In the genomic region with DNA sequence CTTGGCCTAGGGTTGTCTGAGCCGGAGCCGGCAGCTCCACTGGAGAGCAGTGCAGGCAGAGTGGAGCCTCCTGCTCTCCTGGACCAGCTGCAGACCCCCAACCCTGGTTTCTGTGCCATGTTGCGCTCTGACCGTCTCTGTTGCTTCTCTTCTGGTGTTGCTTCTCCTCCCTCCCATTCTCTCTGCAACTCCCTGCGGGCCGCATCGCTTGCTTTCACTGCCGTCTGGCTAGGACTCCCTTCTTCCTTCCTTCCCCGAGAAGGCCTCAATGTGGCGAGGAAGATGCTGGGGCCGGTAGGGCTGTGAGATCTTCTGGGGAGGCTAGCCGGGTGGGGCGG, we compare ENCODE assay signal across 19 cellular contexts. TPM values are rescaled to one million over a fixed set of nuclear protein-coding genes. Genes with fewer than 3 reads are reported as not detected.
DNase-seq lines count a peak whose midpoint lies in the region; ATAC-seq and TF ChIP-seq lines count a peak whose summit lies in the region.
"Had no signal": no experiment of that assay in that cellular context is flagged by ENCODE, and none has a peak within 500 bp of the region (broad histone marks: within the 10 kb centered on the region; RNA-seq: fewer than 3 reads in every experiment).

No MANE protein-coding gene starts in this region.

- H3K9me3 Mint-ChIP-seq in GM23338 (no peaks in the 10 kb centered on the region), brain (no peaks in the 10 kb centered on the region), glutamatergic neuron (ENCODE audit: unreplicated experiment) (peaks cover 4% of the 10 kb centered on the region), endodermal cell (no peaks in the 10 kb centered on the region)
- H3K9me3 Mint-ChIP-seq in stimulated activated naive B cell treated with anti-CD40 and anti-IgM and Interleukin-4, amounts not matched to agents 10 μg/mL and 1 μg/mL and 100 μg/mL, for 72 hours: no peaks in the 10 kb centered on the region
- H3K9me3 Mint-ChIP-seq: nephron had no signal

- H2AFZ ChIP-seq in GM23338: no peak overlapping the region

- H3K4me3 ChIP-seq in GM23338: 0 out of 2 replicates have a peak overlapping the region, but pooled peaks have one; percentile 39
- H3K4me3 ChIP-seq in endodermal cell (ENCODE audit: low read length): no peak overlapping the region

- H3K9ac ChIP-seq in endodermal cell (ENCODE audit: extremely low read depth, low read length, poor library complexity, severe bottlenecking): no peak overlapping the region

- H3K4me1 ChIP-seq in GM23338 (ENCODE audit: insufficient read depth): peaks cover 5% of the 10 kb centered on the region; the same call in 1 of the 2 replicates
- H3K4me1 ChIP-seq in endodermal cell (ENCODE audit: control insufficient read depth, insufficient read depth, low read length): peaks cover 8% of the 10 kb centered on the region

- H4K20me1 ChIP-seq in GM23338 (replicated peaks; ENCODE audit: insufficient read depth): no peaks in the 10 kb centered on the region; the same call in 1 of the 2 replicates

- H3K27me3 ChIP-seq in GM23338 (ENCODE audit: insufficient read depth) (no peaks in the 10 kb centered on the region), endodermal cell (ENCODE audit: control insufficient read depth, insufficient read depth, low read length, poor library complexity, severe bottlenecking) (no peaks in the 10 kb centered on the region)

- H3K4me1 Mint-ChIP-seq in GM23338 (peaks cover 14% of the 10 kb centered on the region), brain (peaks cover 64% of the 10 kb centered on the region), glutamatergic neuron (ENCODE audit: low read depth, unreplicated experiment) (peaks cover 24% of the 10 kb centered on the region), endodermal cell (peaks cover 16% of the 10 kb centered on the region)
- H3K4me1 Mint-ChIP-seq in stimulated activated naive B cell treated with anti-CD40 and anti-IgM and Interleukin-4, amounts not matched to agents 10 μg/mL and 1 μg/mL and 100 μg/mL, for 72 hours: peaks cover 23 to 49% of the 10 kb centered on the region in 2 donors

- DNase-seq in GM23338 (ENCODE audit: low spot score) (no peak), glutamatergic neuron (no peak), substantia nigra (lab: John Stamatoyannopoulos, UW) (no peak), endodermal cell (no peak)
- no peak for DNase-seq in stimulated activated naive B cell treated with anti-CD40 and anti-IgM and Interleukin-4, amounts not matched to agents 10 μg/mL and 1 μg/mL and 100 μg/mL, for 72 hours
- DNase-seq: activated CD4-positive, alpha-beta T cell treated with anti-CD3 and anti-CD28 coated beads for 48 hours; activated naive CD4-positive, alpha-beta T cell treated with Interleukin-2 at 50 U/mL for 16 hours; cortex of kidney; DMS79 treated with DMSO at 0.1 percent for 48 hours; NCI-H2081 treated with DMSO at 0.1 percent for 48 hours; NCI-H774; PC-3; stimulated activated naive CD4-positive, alpha-beta T cell treated with Interleukin-2 at 50 U/mL for 16 hours; T1000 had no signal

- H3K27ac Mint-ChIP-seq in GM23338 (no peak overlapping the region; the same call in 1 of the 2 replicates), brain (peak overlapping the region; percentile 7 to 95 (median 60)), glutamatergic neuron (ENCODE audit: unreplicated experiment) (peak overlapping the region; percentile 41), endodermal cell (no peak overlapping the region)
- H3K27ac Mint-ChIP-seq in stimulated activated naive B cell treated with anti-CD40 and anti-IgM and Interleukin-4, amounts not matched to agents 10 μg/mL and 1 μg/mL and 100 μg/mL, for 72 hours: no peak overlapping the region

- peak overlapping the region; percentile 62; the same call in 1 of the 2 replicates for H3K4me2 ChIP-seq in GM23338

- no peak for ATAC-seq in GM23338
- ATAC-seq in HG03469 (IDR thresholded peaks at IDR 0.05; ENCODE audit: unreplicated experiment): no peak
- ATAC-seq in stimulated activated naive B cell treated with anti-CD40 and anti-IgM and Interleukin-4, amounts not matched to agents 10 μg/mL and 1 μg/mL and 100 μg/mL, for 72 hours (replicated peaks): no peak
- no peak for ATAC-seq in GM18519 (IDR thresholded peaks at IDR 0.05; ENCODE audit: low FRiP score, unreplicated experiment)
- ATAC-seq: PC-3 had no signal

- H3F3A ChIP-seq in GM23338 (replicated peaks; ENCODE audit: low read depth): no peaks in the 10 kb centered on the region

- peaks cover 4% of the 10 kb centered on the region for H3K27me3 Mint-ChIP-seq in GM23338 (ENCODE audit: insufficient read depth, low read depth, poor library complexity)
- no peaks in the 10 kb centered on the region for H3K27me3 Mint-ChIP-seq in brain
- peaks cover 1% of the 10 kb centered on the region for H3K27me3 Mint-ChIP-seq in glutamatergic neuron (ENCODE audit: unreplicated experiment)
- H3K27me3 Mint-ChIP-seq in stimulated activated naive B cell treated with anti-CD40 and anti-IgM and Interleukin-4, amounts not matched to agents 10 μg/mL and 1 μg/mL and 100 μg/mL, for 72 hours: no peaks in the 10 kb centered on the region
- peaks cover 2% of the 10 kb centered on the region for H3K27me3 Mint-ChIP-seq in endodermal cell (ENCODE audit: insufficient read depth)

- TF ChIP-seq CTCF in GM23338 (conservative IDR thresholded peaks at IDR 0.05; ENCODE audit: low read depth in 2 of 2) (no peak), brain (conservative IDR thresholded peaks at IDR 0.05) (no peak), glutamatergic neuron (IDR thresholded peaks at IDR 0.05; ENCODE audit: partially characterized antibody, unreplicated experiment) (no peak), endodermal cell (conservative IDR thresholded peaks at IDR 0.05) (no peak)

- no peaks in the 10 kb centered on the region for H3K9me2 ChIP-seq in GM23338 (ENCODE audit: insufficient read depth)

- H3K36me3 Mint-ChIP-seq in GM23338 (ENCODE audit: low read depth) (peaks cover 11% of the 10 kb centered on the region; the same call in 2 of the 3 replicates), brain (peaks cover 40% of the 10 kb centered on the region), glutamatergic neuron (ENCODE audit: unreplicated experiment) (no peaks in the 10 kb centered on the region), endodermal cell (ENCODE audit: low read depth) (peaks cover 25% of the 10 kb centered on the region)
- H3K36me3 Mint-ChIP-seq in stimulated activated naive B cell treated with anti-CD40 and anti-IgM and Interleukin-4, amounts not matched to agents 10 μg/mL and 1 μg/mL and 100 μg/mL, for 72 hours: peaks cover 28 to 44% of the 10 kb centered on the region in 2 donors

- H3K4me3 Mint-ChIP-seq in GM23338: no peak overlapping the region
- H3K4me3 Mint-ChIP-seq in brain: peak overlapping the region in 3 of 5 experiments; percentile 18 to 46 (median 41)
- peak overlapping the region; percentile 55 for H3K4me3 Mint-ChIP-seq in glutamatergic neuron (ENCODE audit: unreplicated experiment)
- H3K4me3 Mint-ChIP-seq in stimulated activated naive B cell treated with anti-CD40 and anti-IgM and Interleukin-4, amounts not matched to agents 10 μg/mL and 1 μg/mL and 100 μg/mL, for 72 hours: no peak overlapping the region
- H3K4me3 Mint-ChIP-seq in endodermal cell: no peak overlapping the region

- H3K27ac ChIP-seq in GM23338 (ENCODE audit: low read depth) (no peak overlapping the region), substantia nigra (ENCODE audit: low read depth, low read length, poor library complexity, severe bottlenecking) (peak overlapping the region; percentile 100), endodermal cell (ENCODE audit: low read depth, low read length) (no peak overlapping the region)

- no peaks in the 10 kb centered on the region for H3K9me3 ChIP-seq in endodermal cell (ENCODE audit: control insufficient read depth, low read length)

- H3K79me2 ChIP-seq in GM23338 (replicated peaks; ENCODE audit: insufficient read depth): no peaks in the 10 kb centered on the region

- WGBS in endodermal cell (ENCODE audit: insufficient coverage in 1 of 2, insufficient read length in 1 of 2), 2 experiments: 95 to 97% methylated on average over 4 to 13 of the region's 13 CpGs

- H3K36me3 ChIP-seq in GM23338 (ENCODE audit: insufficient read depth) (no peaks in the 10 kb centered on the region; the same call in 1 of the 2 replicates), endodermal cell (ENCODE audit: control insufficient read depth, insufficient read depth, low read length) (peaks cover 39% of the 10 kb centered on the region)

RNA-seq across cellular contexts. Expression of a gene that starts 6.2 kb away (rescaled TPM):
- total RNA-seq in GM23338 (2014; rRNA removed; shearing (Covaris generic)): 25.5 and 25.9 TPM in 2 replicates
- 6.4 and 9.0 TPM in 2 replicates for polyA plus RNA-seq in GM23338 (2016; fragmentation: Nextera tagmentation; extraction: Ambion mirVana)
- polyA plus RNA-seq in brain (ENCODE audit: insufficient read depth, low read depth, low replicate concordance): 152 TPM
- total RNA-seq in glutamatergic neuron (ENCODE audit: unreplicated experiment): 124 TPM
- total RNA-seq in endodermal cell: 10 to 100 TPM; 61.9 to 80.9 TPM
- polyA plus RNA-seq in endodermal cell (2013, experiment 1 of 2): 49.6 TPM
- polyA plus RNA-seq in endodermal cell (2013, experiment 2 of 2): 53.0 TPM

RNA-seq across cellular contexts. Expression of a gene that starts 23.9 kb away (rescaled TPM):
- total RNA-seq in GM23338 (2014; rRNA removed; shearing (Covaris generic)): 18.8 and 22.1 TPM in 2 replicates
- polyA plus RNA-seq in GM23338 (2016; fragmentation: Nextera tagmentation; extraction: Ambion mirVana): 4.8 and 5.1 TPM in 2 replicates
- polyA plus RNA-seq in brain (ENCODE audit: insufficient read depth, low read depth, low replicate concordance): 145 TPM
- total RNA-seq in glutamatergic neuron (ENCODE audit: unreplicated experiment): 104 TPM
- 1 to 10 TPM in 1 of 2 donors, under 1 TPM in 1; 0.44 to 1.1 TPM for total RNA-seq in endodermal cell
- 6.5 TPM for polyA plus RNA-seq in endodermal cell (2013, experiment 1 of 2)
- polyA plus RNA-seq in endodermal cell (2013, experiment 2 of 2): 4.9 TPM
- total RNA-seq: esophagus mucosa had no signal

RNA-seq across cellular contexts. Expression of a gene that starts 31.6 kb away (rescaled TPM):
- 77.7 and 89.6 TPM in 2 replicates for total RNA-seq in GM23338 (2014; rRNA removed; shearing (Covaris generic))
- 43.3 and 44.3 TPM in 2 replicates for polyA plus RNA-seq in GM23338 (2016; fragmentation: Nextera tagmentation; extraction: Ambion mirVana)
- 116 TPM for polyA plus RNA-seq in brain (ENCODE audit: insufficient read depth, low read depth, low replicate concordance)
- 27.5 TPM for total RNA-seq in glutamatergic neuron (ENCODE audit: unreplicated experiment)
- total RNA-seq in endodermal cell: 1 to 10 TPM; 4.0 to 9.5 TPM
- polyA plus RNA-seq in endodermal cell (2013, experiment 1 of 2): 3.3 TPM
- 2.3 TPM for polyA plus RNA-seq in endodermal cell (2013, experiment 2 of 2)

RNA-seq across cellular contexts. Expression of a gene that starts 32.3 kb away (rescaled TPM):
- total RNA-seq in GM23338 (2014; rRNA removed; shearing (Covaris generic)): 0.14 TPM in 1 of 2 replicates, not detected in the other
- 0.17 TPM in 1 of 2 replicates, not detected in the other for polyA plus RNA-seq in GM23338 (2016; fragmentation: Nextera tagmentation; extraction: Ambion mirVana)
- not detected for polyA plus RNA-seq in brain (ENCODE audit: insufficient read depth, low read depth, low replicate concordance)
- total RNA-seq in glutamatergic neuron (ENCODE audit: unreplicated experiment): not detected
- not detected for total RNA-seq in endodermal cell
- polyA plus RNA-seq in endodermal cell (2013, experiment 1 of 2): not detected
- polyA plus RNA-seq in endodermal cell (2013, experiment 2 of 2): not detected
- total RNA-seq: esophagus mucosa, PC-3 had no signal

RNA-seq across cellular contexts. Expression of a gene that starts 40.0 kb away (rescaled TPM):
- 12.1 and 17.0 TPM in 2 replicates for total RNA-seq in GM23338 (2014; rRNA removed; shearing (Covaris generic))
- polyA plus RNA-seq in GM23338 (2016; fragmentation: Nextera tagmentation; extraction: Ambion mirVana): 3.1 and 3.4 TPM in 2 replicates
- polyA plus RNA-seq in brain (ENCODE audit: insufficient read depth, low read depth, low replicate concordance): 41.2 TPM
- 32.2 TPM for total RNA-seq in glutamatergic neuron (ENCODE audit: unreplicated experiment)
- 10 to 100 TPM; 27.3 to 37.7 TPM for total RNA-seq in endodermal cell
- polyA plus RNA-seq in endodermal cell (2013, experiment 1 of 2): 34.0 TPM
- polyA plus RNA-seq in endodermal cell (2013, experiment 2 of 2): 32.5 TPM

Comparison
In these comparisons a context has a peak if more than half of its experiments do, and no peak if none do; other contexts are left out.
1. H3K27ac Mint-ChIP-seq: peak in brain (5 of 5) and glutamatergic neuron (single experiment); none in GM23338 (single experiment), stimulated activated naive B cell treated with anti-CD40 and anti-IgM and Interleukin-4, amounts not matched to agents 10 μg/mL and 1 μg/mL and 100 μg/mL, for 72 hours (single experiment) and endodermal cell (single experiment).
2. H3K4me3 Mint-ChIP-seq: peak in brain (3 of 5) and glutamatergic neuron (single experiment); none in GM23338 (single experiment), stimulated activated naive B cell treated with anti-CD40 and anti-IgM and Interleukin-4, amounts not matched to agents 10 μg/mL and 1 μg/mL and 100 μg/mL, for 72 hours (0 of 2) and endodermal cell (single experiment).